Comparison of ENCODE assay signal across 20 cellular contexts in genomic region chr9:98750396-98751060, GRCh38. TPM values are rescaled to one million over a fixed set of nuclear protein-coding genes. Genes with fewer than 3 reads are reported as not detected.
"Had no signal": no experiment of that assay in that cellular context is flagged by ENCODE, and none has a peak within 500 bp of the region (broad histone marks: within the 10 kb centered on the region; RNA-seq: fewer than 3 reads in every experiment).

No MANE protein-coding gene starts in this region.

- H3K4me3 Mint-ChIP-seq: activated B cell treated with CpG ODN at 0.5 μM for 24 hours; activated CD4-positive, alpha-beta memory T cell treated with anti-CD3 and anti-CD28 coated beads, Interleukin-2, amount 10 ng/mL, durations not matched to agents 7 days and 5 days; activated CD8-positive, alpha-beta memory T cell treated with anti-CD3 and anti-CD28 coated beads, Interleukin-2, amount 10 ng/mL, durations not matched to agents 7 days and 5 days; activated naive CD8-positive, alpha-beta T cell; mesothelial cell of epicardium; natural killer cell treated with Interleukin-12 subunit alpha and Interleukin-12 subunit beta and Interleukin-15 and Interleukin-18, amount 100 ng/mL, for 72 hours; stimulated activated memory B cell treated with anti-CD40 and anti-IgM and Interleukin-4, amounts not matched to agents 10 μg/mL and 1 μg/mL and 100 μg/mL, for 72 hours had no signal

- H3K4me3 ChIP-seq: dorsolateral prefrontal cortex, left lung, smooth muscle cell, thoracic aorta, upper lobe of right lung had no signal

- H3K9me3 Mint-ChIP-seq: activated CD4-positive, alpha-beta memory T cell treated with anti-CD3 and anti-CD28 coated beads, Interleukin-2, amount 10 ng/mL, durations not matched to agents 7 days and 5 days; mesothelial cell of epicardium; natural killer cell treated with Interleukin-12 subunit alpha and Interleukin-12 subunit beta and Interleukin-15 and Interleukin-18, amount 100 ng/mL, for 72 hours had no signal

- H3K4me1 Mint-ChIP-seq: activated B cell treated with CpG ODN at 0.5 μM for 24 hours; activated CD4-positive, alpha-beta memory T cell treated with anti-CD3 and anti-CD28 coated beads, Interleukin-2, amount 10 ng/mL, durations not matched to agents 7 days and 5 days; activated CD8-positive, alpha-beta memory T cell treated with anti-CD3 and anti-CD28 coated beads, Interleukin-2, amount 10 ng/mL, durations not matched to agents 7 days and 5 days; mesothelial cell of epicardium; stimulated activated memory B cell treated with anti-CD40 and anti-IgM and Interleukin-4, amounts not matched to agents 10 μg/mL and 1 μg/mL and 100 μg/mL, for 72 hours had no signal

- H3K27ac Mint-ChIP-seq: activated B cell treated with CpG ODN at 0.5 μM for 24 hours; activated CD4-positive, alpha-beta memory T cell treated with anti-CD3 and anti-CD28 coated beads, Interleukin-2, amount 10 ng/mL, durations not matched to agents 7 days and 5 days; activated CD8-positive, alpha-beta memory T cell treated with anti-CD3 and anti-CD28 coated beads, Interleukin-2, amount 10 ng/mL, durations not matched to agents 7 days and 5 days; activated naive CD8-positive, alpha-beta T cell; mesothelial cell of epicardium; natural killer cell treated with Interleukin-12 subunit alpha and Interleukin-12 subunit beta and Interleukin-15 and Interleukin-18, amount 100 ng/mL, for 72 hours; stimulated activated memory B cell treated with anti-CD40 and anti-IgM and Interleukin-4, amounts not matched to agents 10 μg/mL and 1 μg/mL and 100 μg/mL, for 72 hours had no signal

- H3K27ac ChIP-seq: left lung, neutrophil, parathyroid adenoma, thoracic aorta, upper lobe of right lung had no signal

- H3K27me3 ChIP-seq: dorsolateral prefrontal cortex, left lung, neutrophil, upper lobe of right lung had no signal

- DNase-seq: activated B cell treated with CpG ODN at 0.5 μM for 24 hours; activated CD4-positive, alpha-beta memory T cell treated with anti-CD3 and anti-CD28 coated beads, Interleukin-2, amount 10 ng/mL, durations not matched to agents 7 days and 5 days; activated CD4-positive, alpha-beta T cell treated with anti-CD3 and anti-CD28 coated beads for 48 hours; activated CD8-positive, alpha-beta memory T cell treated with anti-CD3 and anti-CD28 coated beads, Interleukin-2, amount 10 ng/mL, durations not matched to agents 7 days and 5 days; dorsolateral prefrontal cortex; foreskin melanocyte; hypothalamus; kidney; left lung; stimulated activated CD4-positive, alpha-beta T cell treated with anti-CD3 and anti-CD28 coated beads, Interleukin-4, amount 100 ng/mL, for 24 hours; upper lobe of right lung had no signal

- H3K36me3 ChIP-seq: neutrophil had no signal

- H3K36me3 Mint-ChIP-seq: activated CD8-positive, alpha-beta memory T cell treated with anti-CD3 and anti-CD28 coated beads, Interleukin-2, amount 10 ng/mL, durations not matched to agents 7 days and 5 days had no signal

- H3K9me3 ChIP-seq: left lung, neutrophil, thoracic aorta, upper lobe of right lung had no signal

- H3K4me1 ChIP-seq: parathyroid adenoma, upper lobe of right lung had no signal

- ATAC-seq: activated CD8-positive, alpha-beta memory T cell treated with anti-CD3 and anti-CD28 coated beads, Interleukin-2, amount 10 ng/mL, durations not matched to agents 7 days and 5 days; left lung; natural killer cell treated with Interleukin-12 subunit alpha and Interleukin-12 subunit beta and Interleukin-15 and Interleukin-18, amount 100 ng/mL, for 72 hours; sciatic nerve; stimulated activated memory B cell treated with anti-CD40 and anti-IgM and Interleukin-4, amounts not matched to agents 10 μg/mL and 1 μg/mL and 100 μg/mL, for 72 hours; upper lobe of right lung had no signal

RNA-seq across cellular contexts. Expression of gene GABBR2, which starts 41.8 kb away (rescaled TPM):
- total RNA-seq: activated B cell treated with CpG ODN at 0.5 μM for 24 hours; activated CD4-positive, alpha-beta memory T cell treated with anti-CD3 and anti-CD28 coated beads, Interleukin-2, amount 10 ng/mL, durations not matched to agents 7 days and 5 days; activated CD8-positive, alpha-beta memory T cell treated with anti-CD3 and anti-CD28 coated beads, Interleukin-2, amount 10 ng/mL, durations not matched to agents 7 days and 5 days; natural killer cell treated with Interleukin-12 subunit alpha and Interleukin-12 subunit beta and Interleukin-15 and Interleukin-18, amount 100 ng/mL, for 72 hours; smooth muscle cell; thoracic aorta had no signal
